Comparison of ENCODE assay signal across 11 cellular contexts in genomic region chr5:149172261-149172660, GRCh38. TPM values are rescaled to one million over a fixed set of nuclear protein-coding genes. Genes with fewer than 3 reads are reported as not detected.
A peak's percentile ranks its signal among the peaks of the same experiment; 100 is the strongest.
DNase-seq lines count a peak whose midpoint lies in the region; ATAC-seq, FAIRE-seq and TF ChIP-seq lines count a peak whose summit lies in the region.
"Had no signal": no experiment of that assay in that cellular context is flagged by ENCODE, and none has a peak within 500 bp of the region (broad histone marks: within the 10 kb centered on the region; RNA-seq: fewer than 3 reads in every experiment).

No MANE protein-coding gene starts in this region.

- H3K9me3 ChIP-seq in transverse colon = no peaks in the 10 kb centered on the region
- H3K9me3 ChIP-seq in mucosa of descending colon = no peaks in the 10 kb centered on the region

- intact Hi-C loops in Calu3 (cut with micrococcal nuclease; ENCODE audit: unreplicated experiment) = no loop called here
- intact Hi-C loops in transverse colon (cut with DNase I; ENCODE audit: low total_unique reads) = no loop called here
- intact Hi-C loops in mucosa of descending colon (cut with DNase I, micrococcal nuclease) = no loop called here
- intact Hi-C loops in dorsolateral prefrontal cortex (cut with DNase I) = no loop called here

- no peak for FAIRE-seq in HTR-8/SVneo (lab: Jason Lieb, UNC)

- ATAC-seq in GM19463 (IDR thresholded peaks at IDR 0.05; ENCODE audit: unreplicated experiment) (peak; percentile 92), mucosa of descending colon (no peak)

- 37 to 49% methylated on average over 3 to 4 of the region's 4 CpGs for WGBS in transverse colon (ENCODE audit: low coverage in 1 of 2), 2 donors

- in situ Hi-C loops in transverse colon (cut with MboI; ENCODE audit: low pct_ligation_motif_present in 1 of 4, low pct_unique_long_range_greater_than_20kb in 1 of 4, low sequenced_read_pairs in 3 of 4) = no loop called here

- no TSS peak for BruUV-seq in Calu3 (replicated peaks; lab: Mats Ljungman, UMichigan)

- no peak for TF ChIP-seq POLR2A in transverse colon (IDR thresholded peaks at IDR 0.05)

- peaks cover 2% of the 10 kb centered on the region for H3K9me3 Mint-ChIP-seq in Calu3 (ENCODE audit: low read depth, unreplicated experiment)
- H3K9me3 Mint-ChIP-seq: memory B cell had no signal

- no peak overlapping the region for H3K4me3 Mint-ChIP-seq in Calu3 (ENCODE audit: low read depth, unreplicated experiment)
- H3K4me3 Mint-ChIP-seq: memory B cell had no signal

- H3K27ac ChIP-seq in transverse colon (no peak overlapping the region), dorsolateral prefrontal cortex (peak overlapping the region in 1 of 59 donors; percentile 45)

- H3K4me3 ChIP-seq in fibroblast of mammary gland (ENCODE audit: control insufficient read depth, low read depth, low read length) = no peak overlapping the region
- H3K4me3 ChIP-seq in transverse colon = no peak overlapping the region
- no peak overlapping the region for H3K4me3 ChIP-seq in mucosa of descending colon
- no peak overlapping the region for H3K4me3 ChIP-seq in dorsolateral prefrontal cortex

- H3K4me1 ChIP-seq in transverse colon = no peaks in the 10 kb centered on the region
- no peaks in the 10 kb centered on the region for H3K4me1 ChIP-seq in mucosa of descending colon (ENCODE audit: low read depth)

- CTCF ChIA-PET in Calu3 (lab: Charles Lee) = no interaction called here

- H3K36me3 ChIP-seq in transverse colon = no peaks in the 10 kb centered on the region
- no peaks in the 10 kb centered on the region for H3K36me3 ChIP-seq in mucosa of descending colon (ENCODE audit: low read depth)

- TF ChIP-seq EP300 in transverse colon (IDR thresholded peaks at IDR 0.05; ENCODE audit: low read depth) = no peak

- peaks cover 75% of the 10 kb centered on the region for H3K4me1 Mint-ChIP-seq in Calu3 (ENCODE audit: low read depth, unreplicated experiment)
- H3K4me1 Mint-ChIP-seq: memory B cell had no signal

- H3K27me3 Mint-ChIP-seq in Calu3 (ENCODE audit: unreplicated experiment) = no peaks in the 10 kb centered on the region

- TF ChIP-seq CTCF in Calu3 (IDR thresholded peaks at IDR 0.05; ENCODE audit: unreplicated experiment) (no peak), fibroblast of mammary gland (conservative IDR thresholded peaks at IDR 0.05; ENCODE audit: control insufficient read depth, insufficient read depth, low read depth, low read length) (no peak), transverse colon (IDR thresholded peaks at IDR 0.05) (no peak), mucosa of descending colon (IDR thresholded peaks at IDR 0.05) (no peak), dorsolateral prefrontal cortex (IDR thresholded peaks at IDR 0.05 in 54 of 56, conservative IDR thresholded peaks at IDR 0.05 in 2 of 56; ENCODE audit: low read depth in 1 of 56, partially characterized antibody in 56 of 56) (no peak)

- H3K27me3 ChIP-seq in transverse colon = no peaks in the 10 kb centered on the region
- H3K27me3 ChIP-seq in dorsolateral prefrontal cortex = no peaks in the 10 kb centered on the region

- DNase-seq in Calu3 (peak; percentile 59), HTR-8/SVneo (ENCODE audit: insufficient read length, low spot score) (peak; percentile 39), fibroblast of mammary gland (ENCODE audit: low read depth) (peak; percentile 91), transverse colon (no peak), NCI-H1436 treated with DMSO at 0.1 percent for 48 hours (lab: John Stamatoyannopoulos, UW) (no peak), mucosa of descending colon (no peak), dorsolateral prefrontal cortex (no peak)
- DNase-seq: activated gamma-delta T cell treated with Interleukin-2 at 50 U/mL for 16 hours, NCI-H2171 had no signal

- H3K36me3 Mint-ChIP-seq in Calu3 (ENCODE audit: insufficient read depth, unreplicated experiment) = peaks cover 33% of the 10 kb centered on the region
- H3K36me3 Mint-ChIP-seq: memory B cell had no signal

- peak overlapping the region; percentile 95 for H3K27ac Mint-ChIP-seq in Calu3 (ENCODE audit: unreplicated experiment)
- H3K27ac Mint-ChIP-seq: memory B cell had no signal

RNA-seq across cellular contexts. Expression of gene ABLIM3, which starts 31.0 kb away (rescaled TPM):
- total RNA-seq in Calu3 (2022) (58.2 and 70.9 TPM in 2 replicates), transverse colon (1 to 10 TPM; 4.2 to 6.5 (median 4.7) TPM), mucosa of descending colon (10 to 100 TPM in 1 of 3 donors, 1 to 10 TPM in 2; 4.1 to 12.4 (median 7.4) TPM), dorsolateral prefrontal cortex (10 to 100 TPM; 26.3 to 60.7 (median 40.9) TPM)

Comparison
In these comparisons a context has a peak if more than half of its experiments do, and no peak if none do; other contexts are left out.
1. DNase-seq: peak in Calu3 (single experiment), HTR-8/SVneo (single experiment) and fibroblast of mammary gland (single experiment); none in transverse colon (single experiment), NCI-H1436 treated with DMSO at 0.1 percent for 48 hours (single experiment), mucosa of descending colon (0 of 3) and dorsolateral prefrontal cortex (0 of 10).